Comparison of ENCODE assay signal across 11 cellular contexts in the genomic region with DNA sequence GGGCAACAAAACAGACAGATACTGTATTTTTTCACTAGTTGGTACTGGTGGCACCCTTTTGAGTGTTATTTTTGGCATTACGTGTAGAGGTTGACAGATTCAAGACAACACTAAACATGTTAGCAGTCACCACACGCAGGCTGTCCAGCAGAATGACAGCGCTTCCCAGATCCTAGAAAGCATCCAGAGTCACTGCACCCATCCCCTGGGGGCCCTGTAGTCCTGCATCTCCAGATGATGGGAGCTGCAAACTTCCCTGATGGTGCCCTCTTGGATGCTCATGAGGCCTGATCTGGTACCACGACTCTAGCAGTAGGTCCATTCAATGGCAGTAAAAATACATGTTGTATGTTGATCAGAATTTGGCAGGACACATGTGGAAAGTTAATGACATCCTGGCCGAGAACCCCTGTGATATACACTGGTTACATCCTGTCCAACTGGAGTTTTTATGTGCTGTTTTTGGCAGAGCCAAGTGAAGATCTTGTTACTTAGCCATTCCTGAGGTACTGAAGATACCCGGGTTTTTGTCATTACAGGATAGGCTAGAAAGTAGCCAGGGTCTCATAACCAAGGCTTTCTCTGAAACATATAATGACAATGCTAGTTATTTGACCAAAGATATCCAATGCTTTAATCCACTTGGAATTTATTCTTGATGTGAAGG. TPM values are rescaled to one million over a fixed set of nuclear protein-coding genes. Genes with fewer than 3 reads are reported as not detected.
DNase-seq lines count a peak whose midpoint lies in the region; ATAC-seq, FAIRE-seq and TF ChIP-seq lines count a peak whose summit lies in the region.
"Had no signal": no experiment of that assay in that cellular context is flagged by ENCODE, and none has a peak within 500 bp of the region (broad histone marks: within the 10 kb centered on the region; RNA-seq: fewer than 3 reads in every experiment).

No MANE protein-coding gene starts in this region.

- TF ChIP-seq POLR2A in heart left ventricle (IDR thresholded peaks at IDR 0.05) (no peak), upper lobe of left lung (IDR thresholded peaks at IDR 0.05) (no peak)

- H2BK120ac ChIP-seq in mesenchymal stem cell (ENCODE audit: low read depth, low read length): no peak overlapping the region

- H3K27me3 ChIP-seq in heart left ventricle: no peaks in the 10 kb centered on the region
- H3K27me3 ChIP-seq in astrocyte (ENCODE audit: insufficient read depth, low read length): no peaks in the 10 kb centered on the region
- no peaks in the 10 kb centered on the region for H3K27me3 ChIP-seq in mesenchymal stem cell (ENCODE audit: control insufficient read depth in 1 of 2, insufficient read depth in 1 of 2, low read length in 2 of 2)
- no peaks in the 10 kb centered on the region for H3K27me3 ChIP-seq in upper lobe of left lung
- H3K27me3 ChIP-seq: suprapubic skin had no signal

- H3K9ac ChIP-seq in astrocyte (ENCODE audit: low read length): peak overlapping the region; percentile 96
- peak overlapping the region; percentile 89 for H3K9ac ChIP-seq in mesenchymal stem cell (ENCODE audit: low read length)
- H3K9ac ChIP-seq: parathyroid adenoma had no signal

- H4K91ac ChIP-seq in mesenchymal stem cell (ENCODE audit: low read length): no peak overlapping the region

- peaks cover 75% of the 10 kb centered on the region for H3K79me2 ChIP-seq in astrocyte (ENCODE audit: insufficient read depth, low read length)

- no peak for FAIRE-seq in astrocyte (lab: Jason Lieb, UNC)

- H3K4me2 ChIP-seq in astrocyte (ENCODE audit: low read length) (peak overlapping the region; percentile 84), mesenchymal stem cell (ENCODE audit: low read length, poor library complexity, severe bottlenecking) (peak overlapping the region; percentile 2)

- TF ChIP-seq EP300 in upper lobe of left lung (IDR thresholded peaks at IDR 0.05): no peak

- peaks cover 2% of the 10 kb centered on the region for H3K9me3 Mint-ChIP-seq in astrocyte (ENCODE audit: unreplicated experiment)
- peaks cover 4% of the 10 kb centered on the region for H3K9me3 Mint-ChIP-seq in activated CD4-positive, alpha-beta memory T cell treated with anti-CD3 and anti-CD28 coated beads, Interleukin-2, amount 10 ng/mL, durations not matched to agents 7 days and 5 days

- peaks cover 8 to 64% (median 45%) of the 10 kb centered on the region in 12 donors for H3K4me1 ChIP-seq in heart left ventricle
- peaks cover 30% of the 10 kb centered on the region for H3K4me1 ChIP-seq in astrocyte (ENCODE audit: insufficient read depth, low read length)
- H3K4me1 ChIP-seq in mesenchymal stem cell (ENCODE audit: control insufficient read depth, insufficient read depth, low read depth, low read length): peaks cover 12% of the 10 kb centered on the region
- H3K4me1 ChIP-seq in upper lobe of left lung: peaks cover 7 to 45% (median 32%) of the 10 kb centered on the region in 4 donors

- no peak overlapping the region for H2BK15ac ChIP-seq in mesenchymal stem cell (ENCODE audit: low read depth, poor library complexity, severe bottlenecking)

- peak overlapping the region in 11 of 12 donors; percentile 80 to 97 (median 93) for H3K27ac ChIP-seq in heart left ventricle
- peak overlapping the region; percentile 92 for H3K27ac ChIP-seq in astrocyte (ENCODE audit: low read depth, low read length)
- peak overlapping the region; percentile 76 for H3K27ac ChIP-seq in mesenchymal stem cell (ENCODE audit: low read length, poor library complexity, severe bottlenecking)
- H3K27ac ChIP-seq in upper lobe of left lung: peak overlapping the region in 3 of 4 donors; percentile 85 to 90 (median 86)

- no peak overlapping the region for H4K8ac ChIP-seq in mesenchymal stem cell (ENCODE audit: low read length)

- H3K4me3 Mint-ChIP-seq in astrocyte (ENCODE audit: unreplicated experiment): peak overlapping the region; percentile 89
- H3K4me3 Mint-ChIP-seq in activated CD4-positive, alpha-beta memory T cell treated with anti-CD3 and anti-CD28 coated beads, Interleukin-2, amount 10 ng/mL, durations not matched to agents 7 days and 5 days: no peak overlapping the region

- H2AK5ac ChIP-seq in mesenchymal stem cell (ENCODE audit: low read length, severe bottlenecking): peak overlapping the region; percentile 47

- H3K27me3 Mint-ChIP-seq in astrocyte (ENCODE audit: low read depth, unreplicated experiment): no peaks in the 10 kb centered on the region
- H3K27me3 Mint-ChIP-seq in activated CD4-positive, alpha-beta memory T cell treated with anti-CD3 and anti-CD28 coated beads, Interleukin-2, amount 10 ng/mL, durations not matched to agents 7 days and 5 days: peaks cover 19% of the 10 kb centered on the region

- WGBS in heart left ventricle, 4 donors: 26 to 44% (median 31%) methylated on average over 6 of the region's 6 CpGs
- 89% methylated on average over 5 of the region's 6 CpGs for WGBS in mesenchymal stem cell
- 73 to 77% methylated on average over 5 to 6 of the region's 6 CpGs for WGBS in upper lobe of left lung, 2 donors

- TF ChIP-seq CTCF in heart left ventricle (IDR thresholded peaks at IDR 0.05): no peak
- no peak for TF ChIP-seq CTCF in astrocyte (IDR thresholded peaks at IDR 0.05; ENCODE audit: insufficient read depth, low read depth, low read length)
- TF ChIP-seq CTCF in upper lobe of left lung (IDR thresholded peaks at IDR 0.05): no peak

- ATAC-seq in heart left ventricle (peak in 2 of 4 donors; percentile 16 to 33), Right ventricle myocardium inferior (no peak), upper lobe of left lung (ENCODE audit: low FRiP score in 2 of 2) (no peak), HG03439 (IDR thresholded peaks at IDR 0.05; ENCODE audit: unreplicated experiment) (no peak)

- no peak overlapping the region for H3K14ac ChIP-seq in mesenchymal stem cell (ENCODE audit: low read length in 2 of 2)

- H3K79me1 ChIP-seq in mesenchymal stem cell (replicated peaks; ENCODE audit: low read length, poor library complexity, severe bottlenecking): peaks cover 6% of the 10 kb centered on the region

- peaks cover 27% of the 10 kb centered on the region for H3K4me1 Mint-ChIP-seq in astrocyte (ENCODE audit: low read depth, unreplicated experiment)
- H3K4me1 Mint-ChIP-seq in activated CD4-positive, alpha-beta memory T cell treated with anti-CD3 and anti-CD28 coated beads, Interleukin-2, amount 10 ng/mL, durations not matched to agents 7 days and 5 days: peaks cover 20% of the 10 kb centered on the region

- H3K27ac Mint-ChIP-seq in astrocyte (ENCODE audit: unreplicated experiment): peak overlapping the region; percentile 7
- H3K27ac Mint-ChIP-seq in activated CD4-positive, alpha-beta memory T cell treated with anti-CD3 and anti-CD28 coated beads, Interleukin-2, amount 10 ng/mL, durations not matched to agents 7 days and 5 days: no peak overlapping the region

- H3K4ac ChIP-seq in mesenchymal stem cell (ENCODE audit: low read depth in 1 of 2, low read length in 2 of 2): no peak overlapping the region

- CTCF ChIA-PET in activated CD4-positive, alpha-beta memory T cell treated with anti-CD3 and anti-CD28 coated beads, Interleukin-2, amount 10 ng/mL, durations not matched to agents 7 days and 5 days (lab: Charles Lee): interaction anchor here (1.3 kb wide), 1 partner anchor 62 kb away, joined by 3 read pairs; no protein-coding TSS in a partner anchor

- no peaks in the 10 kb centered on the region for H3K36me3 Mint-ChIP-seq in astrocyte (ENCODE audit: low read depth, unreplicated experiment)
- H3K36me3 Mint-ChIP-seq in activated CD4-positive, alpha-beta memory T cell treated with anti-CD3 and anti-CD28 coated beads, Interleukin-2, amount 10 ng/mL, durations not matched to agents 7 days and 5 days (ENCODE audit: low read depth): no peaks in the 10 kb centered on the region

- H2AFZ ChIP-seq in astrocyte (ENCODE audit: low read depth, low read length) (no peak overlapping the region), mesenchymal stem cell (ENCODE audit: low read depth, low read length) (no peak overlapping the region)

- no peak overlapping the region for H2BK12ac ChIP-seq in mesenchymal stem cell (ENCODE audit: low read length in 2 of 2)

- H2BK5ac ChIP-seq in mesenchymal stem cell (ENCODE audit: low read depth, low read length, poor library complexity, severe bottlenecking): no peak overlapping the region

- POLR2A ChIA-PET in activated CD4-positive, alpha-beta memory T cell treated with anti-CD3 and anti-CD28 coated beads, Interleukin-2, amount 10 ng/mL, durations not matched to agents 7 days and 5 days (lab: Charles Lee): no interaction called here

- intact Hi-C loops in heart left ventricle (cut with DNase I) (loop anchor here in 7 of 10 donors (5.0 to 10.0 kb wide), 4 partner anchors 46 to 119 kb away; no protein-coding TSS in a partner anchor), Right ventricle myocardium inferior (cut with DNase I) (loop anchor here (1.0 to 10.0 kb wide), 2 partner anchors 50 to 119 kb away; no protein-coding TSS in a partner anchor)

- no peak overlapping the region for H3K23ac ChIP-seq in mesenchymal stem cell (ENCODE audit: low read length in 2 of 2)

- no peak overlapping the region for H3K18ac ChIP-seq in mesenchymal stem cell (ENCODE audit: low read depth in 1 of 2, low read length in 2 of 2)

- peak overlapping the region in 1 of 12 donors; percentile 92 for H3K4me3 ChIP-seq in heart left ventricle
- H3K4me3 ChIP-seq in astrocyte (ENCODE audit: insufficient read depth, low read depth, low read length): peak overlapping the region; percentile 59
- H3K4me3 ChIP-seq in mesenchymal stem cell (ENCODE audit: insufficient read depth in 1 of 2, low read depth in 1 of 2, low read length in 2 of 2): peak overlapping the region in 1 of 2 experiments; percentile 77
- no peak overlapping the region for H3K4me3 ChIP-seq in upper lobe of left lung

- peaks cover 28% of the 10 kb centered on the region for H4K20me1 ChIP-seq in astrocyte (ENCODE audit: insufficient read depth, low read length)

- H3K9me3 ChIP-seq in heart left ventricle: peaks cover 0 to 7% (median 0%) of the 10 kb centered on the region in 12 donors
- no peaks in the 10 kb centered on the region for H3K9me3 ChIP-seq in astrocyte (ENCODE audit: insufficient read depth, low read depth, low read length)
- H3K9me3 ChIP-seq in mesenchymal stem cell (ENCODE audit: control insufficient read depth, low read length): no peaks in the 10 kb centered on the region
- no peaks in the 10 kb centered on the region for H3K9me3 ChIP-seq in upper lobe of left lung
- H3K9me3 ChIP-seq: suprapubic skin had no signal

- H3K36me3 ChIP-seq in heart left ventricle (no peaks in the 10 kb centered on the region), astrocyte (ENCODE audit: insufficient read depth, low read length) (no peaks in the 10 kb centered on the region), mesenchymal stem cell (ENCODE audit: control insufficient read depth in 1 of 2, insufficient read depth in 2 of 2, low read depth in 1 of 2, low read length in 2 of 2) (peaks cover 0 to 6% of the 10 kb centered on the region in 2 experiments), upper lobe of left lung (no peaks in the 10 kb centered on the region)
- H3K36me3 ChIP-seq: suprapubic skin had no signal

- peak in 2 of 5 donors; percentile 24 to 31 for DNase-seq in heart left ventricle
- DNase-seq in Right ventricle myocardium inferior (ENCODE audit: missing footprints): no peak
- peak; percentile 70 for DNase-seq in astrocyte (ENCODE audit: low read depth)
- DNase-seq in mesenchymal stem cell: no peak
- DNase-seq in upper lobe of left lung: no peak
- no peak for DNase-seq in activated CD4-positive, alpha-beta memory T cell treated with anti-CD3 and anti-CD28 coated beads, Interleukin-2, amount 10 ng/mL, durations not matched to agents 7 days and 5 days
- no peak for DNase-seq in NCI-H774 (lab: John Stamatoyannopoulos, UW)
- DNase-seq: activated CD4-positive, alpha-beta T cell treated with anti-CD3 and anti-CD28 coated beads, Interleukin-2, amount 50 U/mL, for 1 hour had no signal

RNA-seq across cellular contexts. Expression of a gene that starts 1.6 kb away (rescaled TPM):
- 10 to 100 TPM; 27.2 to 49.8 (median 34.1) TPM for total RNA-seq in heart left ventricle
- polyA plus RNA-seq in heart left ventricle: 10 to 100 TPM; 13.2 to 29.7 TPM
- 33.0 TPM for total RNA-seq in Right ventricle myocardium inferior
- 113 and 117 TPM in 2 replicates for total RNA-seq in astrocyte
- polyA plus RNA-seq in mesenchymal stem cell (2013, experiment 1 of 2): 49.4 TPM
- 49.9 TPM for polyA plus RNA-seq in mesenchymal stem cell (2013, experiment 2 of 2)
- 10 to 100 TPM; 39.8 to 56.5 (median 47.0) TPM for total RNA-seq in upper lobe of left lung
- total RNA-seq in activated CD4-positive, alpha-beta memory T cell treated with anti-CD3 and anti-CD28 coated beads, Interleukin-2, amount 10 ng/mL, durations not matched to agents 7 days and 5 days: 10 to 100 TPM; 30.8 to 31.4 TPM
